ENCODE assay signal across 11 cellular contexts in the genomic region with DNA sequence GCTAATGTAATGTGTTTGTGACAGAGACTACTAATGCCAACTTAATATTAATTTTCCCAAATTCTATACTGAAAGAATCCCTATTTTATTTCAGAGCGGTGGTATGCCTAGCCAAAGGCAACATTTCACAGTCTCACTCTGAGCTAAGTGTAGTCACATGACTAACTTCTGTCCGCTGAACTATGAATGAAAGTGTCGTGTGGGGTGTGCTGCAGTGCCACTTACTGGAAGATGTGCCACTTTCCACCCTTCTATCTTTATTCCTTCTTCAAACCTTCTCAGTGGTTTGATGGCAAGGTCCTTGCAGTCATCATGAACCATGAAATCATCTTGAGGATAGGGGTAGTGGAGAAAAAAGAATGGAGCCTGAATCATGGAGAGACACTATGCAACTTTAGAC. TPM values are rescaled to one million over a fixed set of nuclear protein-coding genes. Genes with fewer than 3 reads are reported as not detected.
DNase-seq lines count a peak whose midpoint lies in the region; ATAC-seq and TF ChIP-seq lines count a peak whose summit lies in the region.
"Had no signal": no experiment of that assay in that cellular context is flagged by ENCODE, and none has a peak within 500 bp of the region (broad histone marks: within the 10 kb centered on the region; RNA-seq: fewer than 3 reads in every experiment).

No MANE protein-coding gene starts in this region.

- WGBS in sigmoid colon, 2 donors = 68% methylated on average over 3 of the region's 3 CpGs

- H3K4me3 ChIP-seq in sigmoid colon = no peak overlapping the region
- H3K4me3 ChIP-seq: tibial artery had no signal

- peak; percentile 19 for DNase-seq in Caki2 (ENCODE audit: low read depth)
- peak; percentile 16 for DNase-seq in NOMO-1 treated with dmso at 0.1 percent for 144 hours (lab: John Stamatoyannopoulos, UW; ENCODE audit: unreplicated experiment)
- DNase-seq in activated gamma-delta T cell (lab: John Stamatoyannopoulos, UW) = no peak
- DNase-seq in HCEC 1CT = no peak
- no peak for DNase-seq in sigmoid colon
- no peak for DNase-seq in HuH-7 (ENCODE audit: low spot score)
- DNase-seq: activated CD4-positive, alpha-beta T cell treated with anti-CD3 and anti-CD28 coated beads for 4 hours; tibial artery had no signal

- no peak for TF ChIP-seq CTCF in sigmoid colon (IDR thresholded peaks at IDR 0.05)

- H3K4me1 ChIP-seq in sigmoid colon = no peaks in the 10 kb centered on the region
- H3K4me1 ChIP-seq: tibial artery had no signal

- H3K27ac ChIP-seq in sigmoid colon = no peak overlapping the region
- H3K27ac ChIP-seq: C4-2B, tibial artery had no signal

- in situ Hi-C loops in Caki2 (cut with HindIII; ENCODE audit: low pct_unique_long_range_greater_than_20kb, low sequenced_read_pairs) = no loop called here

- no peaks in the 10 kb centered on the region for H3K9me3 ChIP-seq in sigmoid colon
- H3K9me3 ChIP-seq: tibial artery had no signal

- intact Hi-C loops in sigmoid colon (cut with DNase I) = no loop called here

- ATAC-seq in GM19328 (IDR thresholded peaks at IDR 0.05; ENCODE audit: unreplicated experiment) = peak; percentile 85
- peak; percentile 88 for ATAC-seq in HG03103 (IDR thresholded peaks at IDR 0.05; ENCODE audit: low read depth, unreplicated experiment)

- no peak for TF ChIP-seq POLR2A in sigmoid colon (IDR thresholded peaks at IDR 0.05)

- H3K27me3 ChIP-seq in sigmoid colon = no peaks in the 10 kb centered on the region
- H3K27me3 ChIP-seq: tibial artery had no signal

- no peaks in the 10 kb centered on the region for H3K36me3 ChIP-seq in sigmoid colon
- H3K36me3 ChIP-seq: tibial artery had no signal

- no peak for TF ChIP-seq EP300 in sigmoid colon (IDR thresholded peaks at IDR 0.05)

RNA-seq across cellular contexts. Expression of gene C1D, which starts 47.3 kb away (rescaled TPM):
- 41.3 and 56.0 TPM in 2 replicates for total RNA-seq in Caki2 (2014; rRNA removed; shearing (Covaris generic); ENCODE audit: low replicate concordance)
- total RNA-seq in sigmoid colon = 10 to 100 TPM; 37.9 to 77.0 (median 43.6) TPM
- polyA plus RNA-seq in sigmoid colon = 10 to 100 TPM; 30.6 to 47.4 (median 34.2) TPM

RNA-seq across cellular contexts. Expression of gene PNO1, which starts 47.6 kb away (rescaled TPM):
- total RNA-seq in Caki2 (2014; rRNA removed; shearing (Covaris generic); ENCODE audit: low replicate concordance) = 29.2 and 30.9 TPM in 2 replicates
- 10 to 100 TPM in 3 of 4 donors, 1 to 10 TPM in 1; 9.1 to 20.7 (median 17.2) TPM for total RNA-seq in sigmoid colon
- polyA plus RNA-seq in sigmoid colon = 10 to 100 TPM in 1 of 3 donors, 1 to 10 TPM in 2; 6.0 to 10.5 (median 7.9) TPM

Comparison
In these comparisons a context has a peak if more than half of its experiments do, and no peak if none do; other contexts are left out.
1. DNase-seq: peak in Caki2 (single experiment) and NOMO-1 treated with dmso at 0.1 percent for 144 hours (single experiment); none in activated gamma-delta T cell (single experiment), HCEC 1CT (single experiment), sigmoid colon (single experiment) and HuH-7 (single experiment).